ENCODE assay signal across 8 cellular contexts in genomic region chr17:6660765-6661463, GRCh38.
DNase-seq lines count a peak whose midpoint lies in the region; ATAC-seq lines count a peak whose summit lies in the region.

No MANE protein-coding gene starts in this region.

- ATAC-seq in GM19397 (IDR thresholded peaks at IDR 0.05; ENCODE audit: unreplicated experiment) (peak; percentile 74), HG03520 (IDR thresholded peaks at IDR 0.05; ENCODE audit: unreplicated experiment) (peak; percentile 65), HG02970 (IDR thresholded peaks at IDR 0.05; ENCODE audit: low FRiP score, unreplicated experiment) (no peak)
- ATAC-seq in activated naive CD8-positive, alpha-beta T cell treated with anti-CD3 and anti-CD28 coated beads, Interleukin-2, amount 50 U/mL, for 24 hours = peak; percentile 45

- DNase-seq in GF-D8 (lab: John Stamatoyannopoulos, UW) (peak; percentile 61), NCI-H1105 (lab: John Stamatoyannopoulos, UW) (no peak), iPS-NIHi11 (ENCODE audit: low spot score) (no peak), SHP77 (lab: John Stamatoyannopoulos, UW) (no peak)
- DNase-seq in activated naive CD8-positive, alpha-beta T cell treated with anti-CD3 and anti-CD28 coated beads, Interleukin-2, amount 50 U/mL, for 24 hours = no peak

- no peaks in the 10 kb centered on the region for H3K27me3 Mint-ChIP-seq in activated naive CD8-positive, alpha-beta T cell treated with anti-CD3 and anti-CD28 coated beads, Interleukin-2, amount 50 U/mL, for 24 hours

- peaks cover 31% of the 10 kb centered on the region for H3K4me1 Mint-ChIP-seq in activated naive CD8-positive, alpha-beta T cell treated with anti-CD3 and anti-CD28 coated beads, Interleukin-2, amount 50 U/mL, for 24 hours

- no peaks in the 10 kb centered on the region for H3K9me3 Mint-ChIP-seq in activated naive CD8-positive, alpha-beta T cell treated with anti-CD3 and anti-CD28 coated beads, Interleukin-2, amount 50 U/mL, for 24 hours

- H3K36me3 Mint-ChIP-seq in activated naive CD8-positive, alpha-beta T cell treated with anti-CD3 and anti-CD28 coated beads, Interleukin-2, amount 50 U/mL, for 24 hours (ENCODE audit: low read depth) = no peaks in the 10 kb centered on the region

- no peak overlapping the region for H3K27ac Mint-ChIP-seq in activated naive CD8-positive, alpha-beta T cell treated with anti-CD3 and anti-CD28 coated beads, Interleukin-2, amount 50 U/mL, for 24 hours

- no peak overlapping the region for H3K4me3 Mint-ChIP-seq in activated naive CD8-positive, alpha-beta T cell treated with anti-CD3 and anti-CD28 coated beads, Interleukin-2, amount 50 U/mL, for 24 hours
